In genomic region chr18:21191596-21192307, GRCh38 we compare ENCODE assay signal across 8 cellular contexts. TPM values are rescaled to one million over a fixed set of nuclear protein-coding genes. Genes with fewer than 3 reads are reported as not detected.
DNase-seq lines count a peak whose midpoint lies in the region; ATAC-seq and TF ChIP-seq lines count a peak whose summit lies in the region.

No MANE protein-coding gene starts in this region.

- CTCF ChIA-PET in A673 (lab: Charles Lee): interaction anchor here (0.6 to 1.0 kb wide), 3 partner anchors 215 to 413 kb away, joined by 3 to 4 read pairs (median 3); no protein-coding TSS in a partner anchor
- CTCF ChIA-PET in WTC11 (lab: Charles Lee): interaction anchor here (0.6 to 4.1 kb wide), 47 partner anchors 9 to 477 kb away, joined by 3 to 30 read pairs (median 4); partner anchors contain the start of genes ESCO1, ROCK1 and SNRPD1

- H3K4me1 ChIP-seq in A673 (ENCODE audit: insufficient read depth, low read length, poor library complexity, severe bottlenecking) (no peaks in the 10 kb centered on the region), spleen (peaks cover 0 to 3% (median 0%) of the 10 kb centered on the region in 6 donors)

- no peak overlapping the region for H3K27ac ChIP-seq in A673 (ENCODE audit: low read depth, low read length, poor library complexity, severe bottlenecking)
- H3K27ac ChIP-seq in spleen: no peak overlapping the region

- H3K4me1 Mint-ChIP-seq in WTC11: no peaks in the 10 kb centered on the region

- H3K27ac Mint-ChIP-seq in WTC11: no peak overlapping the region

- no peak overlapping the region for H3K4me3 Mint-ChIP-seq in WTC11

- H3K4me3 ChIP-seq in A673 (ENCODE audit: low read depth, low read length, poor library complexity, severe bottlenecking) (no peak overlapping the region), skeletal muscle cell (ENCODE audit: low read depth, low read length) (no peak overlapping the region), spleen (no peak overlapping the region)

- TF ChIP-seq POLR2A in spleen (IDR thresholded peaks at IDR 0.05): no peak

- POLR2A ChIA-PET in A673 (lab: Charles Lee; ENCODE audit: low non-redundant PET): no interaction called here
- POLR2A ChIA-PET in WTC11 (lab: Charles Lee): no interaction called here

- 49 to 55% (median 53%) methylated on average over 7 of the region's 7 CpGs for WGBS in spleen, 5 donors

- H3K9me3 ChIP-seq in A673 (ENCODE audit: low read depth, low read length, poor library complexity, severe bottlenecking) (no peaks in the 10 kb centered on the region), spleen (no peaks in the 10 kb centered on the region)

- DNase-seq in A673 (ENCODE audit: low spot score): peak; percentile 72
- no peak for DNase-seq in GM10266 (ENCODE audit: extremely low spot score)
- DNase-seq in NCI-H146 treated with DMSO at 0.1 percent for 48 hours (lab: John Stamatoyannopoulos, UW; ENCODE audit: unreplicated experiment): peak; percentile 73
- DNase-seq in WTC11 (ENCODE audit: low spot score): peak; percentile 71
- DNase-seq in left cardiac atrium: peak; percentile 33
- peak; percentile 6 for DNase-seq in skeletal muscle cell (ENCODE audit: low read depth)
- no peak for DNase-seq in spleen

- no peaks in the 10 kb centered on the region for H3K9me3 Mint-ChIP-seq in WTC11

- no peaks in the 10 kb centered on the region for H3K36me3 Mint-ChIP-seq in WTC11

- H3K36me3 ChIP-seq in A673 (ENCODE audit: insufficient read depth, low read length, poor library complexity, severe bottlenecking) (no peaks in the 10 kb centered on the region), spleen (no peaks in the 10 kb centered on the region)

- no TSS peak for BruUV-seq in A673 (replicated peaks; lab: Mats Ljungman, UMichigan)

- intact Hi-C loops in A673 (cut with micrococcal nuclease; ENCODE audit: unreplicated experiment): loop anchor here (10.0 kb wide), 1 partner anchor 763 kb away; no protein-coding TSS in a partner anchor
- intact Hi-C loops in left cardiac atrium (cut with DNase I): no loop called here
- intact Hi-C loops in spleen (cut with DNase I; ENCODE audit: low total_unique reads): loop anchor here (5.0 kb wide), 1 partner anchor 251 kb away; no protein-coding TSS in a partner anchor

- H3K27me3 ChIP-seq in A673 (replicated peaks; ENCODE audit: insufficient read depth, low read depth, low read length, poor library complexity) (peaks cover 3% of the 10 kb centered on the region), spleen (replicated peaks in 1 of 7) (peaks cover 0 to 11% (median 0%) of the 10 kb centered on the region in 7 donors)

- TF ChIP-seq CTCF in A673 (conservative IDR thresholded peaks at IDR 0.05; ENCODE audit: low read depth, low read length) (peak; percentile 76), GM10266 (IDR thresholded peaks at IDR 0.05; ENCODE audit: control insufficient read depth, insufficient read depth, low read depth, missing control alignments) (peak; percentile 36), WTC11 (IDR thresholded peaks at IDR 0.05) (no peak), spleen (IDR thresholded peaks at IDR 0.05 in 8 of 11, conservative IDR thresholded peaks at IDR 0.05 in 3 of 11) (peak in 4 of 11 experiments; percentile 10 to 31 (median 18))

- peaks cover 3% of the 10 kb centered on the region for H3K27me3 Mint-ChIP-seq in WTC11 (ENCODE audit: low read depth)

- peak; percentile 91 for ATAC-seq in WTC11
- peak; percentile 76 to 78 for ATAC-seq in left cardiac atrium
- ATAC-seq in HG03439 (IDR thresholded peaks at IDR 0.05; ENCODE audit: unreplicated experiment): no peak

TF ChIP-seq in WTC11, 78 proteins besides CTCF, POLR2A, EP300 and RAD21:
- TF ChIP-seq ZNF512 (CRISPR knock-in tag; IDR thresholded peaks at IDR 0.05; ENCODE audit: borderline replicate concordance) (no peak), ZNF416 (CRISPR knock-in tag; IDR thresholded peaks at IDR 0.05) (no peak), TCF7 (CRISPR knock-in tag; IDR thresholded peaks at IDR 0.05; ENCODE audit: low read depth) (no peak), FOXK1 (CRISPR knock-in tag; IDR thresholded peaks at IDR 0.05) (no peak)
TF ChIP-seq in WTC11: peak in this region for 0.

RNA-seq across cellular contexts. Expression of gene GREB1L, which starts 50.3 kb away (rescaled TPM):
- total RNA-seq in A673 (2021): 0.04 TPM in 1 of 2 replicates, not detected in the other
- 0.02 to 0.26 TPM (median 0.11 TPM) in 3 replicates for total RNA-seq in WTC11 (2021)
- total RNA-seq in left cardiac atrium: 10 to 100 TPM; 12.0 to 19.7 TPM
- total RNA-seq in spleen: under 1 TPM; 0.28 to 0.79 (median 0.69) TPM
- under 1 TPM; under 0.01 to 0.13 (median 0.07) TPM for polyA plus RNA-seq in spleen

Comparison
In these comparisons a context has a peak if more than half of its experiments do, and no peak if none do; other contexts are left out.
1. DNase-seq: peak in A673 (single experiment), NCI-H146 treated with DMSO at 0.1 percent for 48 hours (single experiment), WTC11 (single experiment), left cardiac atrium (single experiment) and skeletal muscle cell (single experiment); none in GM10266 (single experiment) and spleen (single experiment).
2. RNA of gene GREB1L, which starts 50.3 kb away (total RNA-seq): 12.0 to 19.7 TPM in left cardiac atrium; 0.28 to 0.79 TPM in spleen, 0.02 to 0.26 TPM in WTC11 and 0.04 TPM in A673; every median in the first group is over 4 times any median in the second.
3. intact Hi-C loops: an anchor here in A673 (10.0 kb wide) and spleen (5.0 kb wide); none called in left cardiac atrium.